In the genomic region with DNA sequence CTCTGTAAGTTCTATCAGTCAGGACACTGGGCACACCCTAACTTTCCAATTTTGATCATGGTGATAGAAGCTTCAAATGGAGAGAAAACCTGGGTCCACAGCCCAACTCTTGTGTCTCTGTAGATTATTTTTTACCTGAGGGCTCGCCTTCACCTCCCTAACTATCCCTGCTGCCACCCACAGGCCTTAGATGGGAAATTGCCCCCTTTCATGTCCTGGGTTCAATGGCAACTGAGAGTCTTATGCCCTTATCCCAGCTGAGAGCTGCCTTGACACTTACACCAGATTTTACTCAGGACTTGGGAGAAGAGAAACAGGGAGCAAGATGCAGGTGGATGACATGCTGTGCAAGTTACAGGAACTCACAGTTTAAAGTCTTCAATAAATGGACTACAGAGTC, we compare ENCODE assay signal across 1 cellular context.
TF ChIP-seq lines count a peak whose summit lies in the region.

No MANE protein-coding gene starts in this region.

TF ChIP-seq in HCT116, 20 proteins besides CTCF, POLR2A, EP300 and RAD21 (continued from another document):
- TF ChIP-seq, protein P1, sequence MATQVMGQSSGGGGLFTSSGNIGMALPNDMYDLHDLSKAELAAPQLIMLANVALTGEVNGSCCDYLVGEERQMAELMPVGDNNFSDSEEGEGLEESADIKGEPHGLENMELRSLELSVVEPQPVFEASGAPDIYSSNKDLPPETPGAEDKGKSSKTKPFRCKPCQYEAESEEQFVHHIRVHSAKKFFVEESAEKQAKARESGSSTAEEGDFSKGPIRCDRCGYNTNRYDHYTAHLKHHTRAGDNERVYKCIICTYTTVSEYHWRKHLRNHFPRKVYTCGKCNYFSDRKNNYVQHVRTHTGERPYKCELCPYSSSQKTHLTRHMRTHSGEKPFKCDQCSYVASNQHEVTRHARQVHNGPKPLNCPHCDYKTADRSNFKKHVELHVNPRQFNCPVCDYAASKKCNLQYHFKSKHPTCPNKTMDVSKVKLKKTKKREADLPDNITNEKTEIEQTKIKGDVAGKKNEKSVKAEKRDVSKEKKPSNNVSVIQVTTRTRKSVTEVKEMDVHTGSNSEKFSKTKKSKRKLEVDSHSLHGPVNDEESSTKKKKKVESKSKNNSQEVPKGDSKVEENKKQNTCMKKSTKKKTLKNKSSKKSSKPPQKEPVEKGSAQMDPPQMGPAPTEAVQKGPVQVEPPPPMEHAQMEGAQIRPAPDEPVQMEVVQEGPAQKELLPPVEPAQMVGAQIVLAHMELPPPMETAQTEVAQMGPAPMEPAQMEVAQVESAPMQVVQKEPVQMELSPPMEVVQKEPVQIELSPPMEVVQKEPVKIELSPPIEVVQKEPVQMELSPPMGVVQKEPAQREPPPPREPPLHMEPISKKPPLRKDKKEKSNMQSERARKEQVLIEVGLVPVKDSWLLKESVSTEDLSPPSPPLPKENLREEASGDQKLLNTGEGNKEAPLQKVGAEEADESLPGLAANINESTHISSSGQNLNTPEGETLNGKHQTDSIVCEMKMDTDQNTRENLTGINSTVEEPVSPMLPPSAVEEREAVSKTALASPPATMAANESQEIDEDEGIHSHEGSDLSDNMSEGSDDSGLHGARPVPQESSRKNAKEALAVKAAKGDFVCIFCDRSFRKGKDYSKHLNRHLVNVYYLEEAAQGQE (IDR thresholded peaks at IDR 0.05; ENCODE audit: low read depth) = no peak
